11 cellular contexts compared by ENCODE assay signal in the genomic region with DNA sequence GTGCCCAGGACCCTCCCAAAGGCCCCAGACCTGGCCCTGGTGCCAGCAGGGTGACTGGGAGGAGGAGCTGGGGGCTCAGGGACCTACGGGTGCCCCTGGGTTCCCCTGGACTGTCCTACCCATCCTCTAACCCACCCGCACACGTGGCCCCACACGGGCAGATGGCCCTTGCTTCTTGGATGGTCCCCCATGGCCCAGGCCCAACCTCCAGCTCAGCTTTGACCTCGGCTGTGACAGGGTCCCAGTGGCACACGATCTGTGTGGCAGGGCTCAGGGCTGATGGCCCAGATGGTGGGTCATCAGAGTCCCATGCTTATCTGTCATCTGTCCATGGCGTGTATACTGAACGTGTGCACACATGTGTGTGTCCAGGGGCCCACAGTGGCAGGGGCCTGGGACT. TPM values are rescaled to one million over a fixed set of nuclear protein-coding genes. Genes with fewer than 3 reads are reported as not detected.
DNase-seq lines count a peak whose midpoint lies in the region; ATAC-seq, FAIRE-seq and TF ChIP-seq lines count a peak whose summit lies in the region.
"Had no signal": no experiment of that assay in that cellular context is flagged by ENCODE, and none has a peak within 500 bp of the region (broad histone marks: within the 10 kb centered on the region; RNA-seq: fewer than 3 reads in every experiment).

No MANE protein-coding gene starts in this region.

- peaks cover 42% of the 10 kb centered on the region for H3K27me3 Mint-ChIP-seq in activated CD4-positive, alpha-beta memory T cell treated with anti-CD3 and anti-CD28 coated beads, Interleukin-2, amount 10 ng/mL, durations not matched to agents 7 days and 5 days

- CTCF ChIA-PET in K562 (lab: Yijun Ruan, JAX; ENCODE audit: low intra/inter-chr PET ratio): no interaction called here
- CTCF ChIA-PET in activated CD4-positive, alpha-beta memory T cell treated with anti-CD3 and anti-CD28 coated beads, Interleukin-2, amount 10 ng/mL, durations not matched to agents 7 days and 5 days (lab: Charles Lee): no interaction called here

- H3K14ac ChIP-seq in neuronal stem cell (ENCODE audit: low read length): peak overlapping the region; percentile 17

- no peaks in the 10 kb centered on the region for H3K79me2 ChIP-seq in K562 (ENCODE audit: control insufficient read depth, insufficient read depth, low read length)

- WGBS in K562 (ENCODE audit: insufficient coverage, low coverage, missing lambda C conversion rate): 57% methylated on average over 8 of the region's 8 CpGs
- no CpG with 5 or more reads among the region's 8 CpGs for WGBS in neuronal stem cell (ENCODE audit: extremely low coverage in 2 of 2, insufficient read length in 2 of 2, insufficient replicate concordance in 1 of 2), 2 donors

- no peak for TF ChIP-seq EP300 in K562 (IDR thresholded peaks at IDR 0.05; ENCODE audit: low read length)

- H4K91ac ChIP-seq in neuronal stem cell (ENCODE audit: low read depth, low read length, poor library complexity): no peak overlapping the region

- no peak overlapping the region for H3K27ac Mint-ChIP-seq in activated CD4-positive, alpha-beta memory T cell treated with anti-CD3 and anti-CD28 coated beads, Interleukin-2, amount 10 ng/mL, durations not matched to agents 7 days and 5 days

- H3K36me3 Mint-ChIP-seq in activated CD4-positive, alpha-beta memory T cell treated with anti-CD3 and anti-CD28 coated beads, Interleukin-2, amount 10 ng/mL, durations not matched to agents 7 days and 5 days (ENCODE audit: low read depth): no peaks in the 10 kb centered on the region
- H3K36me3 Mint-ChIP-seq: CD4-positive, CD25-positive, alpha-beta regulatory T cell had no signal

- no peak overlapping the region for H2BK5ac ChIP-seq in neuronal stem cell (ENCODE audit: low read length)

- H2BK15ac ChIP-seq in neuronal stem cell (ENCODE audit: low read length): peak overlapping the region; percentile 67

- intact Hi-C loops in left ventricle myocardium superior (cut with micrococcal nuclease) (no loop called here), left cardiac atrium (cut with DNase I) (no loop called here), K562 (cut with micrococcal nuclease) (no loop called here)

- H4K8ac ChIP-seq in neuronal stem cell (ENCODE audit: low read depth, low read length): no peak overlapping the region

- FAIRE-seq in K562 (lab: Jason Lieb, UNC): no peak

- ATAC-seq in left ventricle myocardium superior: no peak
- no peak for ATAC-seq in left cardiac atrium
- no peak for ATAC-seq in K562

- H3K79me1 ChIP-seq in neuronal stem cell (ENCODE audit: low read depth, low read length): no peaks in the 10 kb centered on the region

- H3K23ac ChIP-seq in neuronal stem cell (ENCODE audit: low read depth, low read length, poor library complexity): peak overlapping the region; percentile 1

- H3K9me1 ChIP-seq in K562 (ENCODE audit: control insufficient read depth, insufficient read depth, low read length): no peaks in the 10 kb centered on the region

- no peak overlapping the region for H3K18ac ChIP-seq in neuronal stem cell (ENCODE audit: low read length)

- no peaks in the 10 kb centered on the region for H3K9me3 ChIP-seq in K562 (replicated peaks; ENCODE audit: control insufficient read depth, insufficient read depth, low read depth, low read length)
- H3K9me3 ChIP-seq in neuronal stem cell (replicated peaks in 1 of 2; ENCODE audit: control insufficient read depth in 2 of 2, insufficient read depth in 1 of 2, low read depth in 1 of 2, low read length in 2 of 2): peaks cover 0 to 8% of the 10 kb centered on the region in 2 donors

- in situ Hi-C loops in K562 (cut with MboI): no loop called here

- H2BK120ac ChIP-seq in neuronal stem cell (ENCODE audit: low read depth, low read length): no peak overlapping the region

- peaks cover 14 to 56% of the 10 kb centered on the region in 2 experiments; a peak in 4 of 5 replicates for H3K4me1 ChIP-seq in K562 (replicated peaks in 1 of 2; ENCODE audit: control insufficient read depth in 2 of 2, insufficient read depth in 2 of 2, low read length in 2 of 2)
- H3K4me1 ChIP-seq in neuronal stem cell (ENCODE audit: control insufficient read depth in 2 of 2, insufficient read depth in 1 of 2, low read depth in 1 of 2, low read length in 2 of 2): peaks cover 0 to 3% of the 10 kb centered on the region in 2 donors

- no peak overlapping the region for H3K27ac ChIP-seq in K562 (ENCODE audit: extremely low read depth, low read depth, low read length)
- no peak overlapping the region for H3K27ac ChIP-seq in neuronal stem cell (replicated peaks; ENCODE audit: low read length)
- H3K27ac ChIP-seq in substantia nigra (ENCODE audit: low read depth, low read length, poor library complexity, severe bottlenecking): no peak overlapping the region
- H3K27ac ChIP-seq: BLaER1 treated with 17β-estradiol and CSF1 and Interleukin-3, amounts not matched to agents 10 nM and 100 nM had no signal

- no peak for TF ChIP-seq CTCF in K562 (IDR thresholded peaks at IDR 0.05 in 2 of 3, conservative IDR thresholded peaks at IDR 0.05 in 1 of 3; ENCODE audit: insufficient read depth in 2 of 3, low read depth in 1 of 3, low read length in 3 of 3)

- H3K4me2 ChIP-seq in K562 (ENCODE audit: insufficient read depth, low read length) (no peak overlapping the region), neuronal stem cell (ENCODE audit: insufficient read depth, low read length, poor library complexity, severe bottlenecking) (no peak overlapping the region)
- H3K4me2 ChIP-seq: BLaER1 treated with 17β-estradiol and CSF1 and Interleukin-3, amounts not matched to agents 10 nM and 100 nM had no signal

- no peak overlapping the region for H3K4me3 ChIP-seq in K562
- no peak overlapping the region for H3K4me3 ChIP-seq in neuronal stem cell (ENCODE audit: low read length in 2 of 2)
- H3K4me3 ChIP-seq: BLaER1 treated with 17β-estradiol and CSF1 and Interleukin-3, amounts not matched to agents 10 nM and 100 nM had no signal

- no peaks in the 10 kb centered on the region for H4K20me1 ChIP-seq in K562 (replicated peaks; ENCODE audit: control insufficient read depth, insufficient read depth, low read length)

- POLR2A ChIA-PET in K562 (lab: Yijun Ruan, JAX): interaction anchor here (0.7 to 1.1 kb wide), 5 partner anchors 8 to 424 kb away, joined by 3 to 11 read pairs (median 4); no protein-coding TSS in a partner anchor
- POLR2A ChIA-PET in activated CD4-positive, alpha-beta memory T cell treated with anti-CD3 and anti-CD28 coated beads, Interleukin-2, amount 10 ng/mL, durations not matched to agents 7 days and 5 days (lab: Charles Lee): no interaction called here

- H3K4me1 Mint-ChIP-seq in activated CD4-positive, alpha-beta memory T cell treated with anti-CD3 and anti-CD28 coated beads, Interleukin-2, amount 10 ng/mL, durations not matched to agents 7 days and 5 days: peaks cover 19% of the 10 kb centered on the region

- no peak overlapping the region for H3K4me3 Mint-ChIP-seq in activated CD4-positive, alpha-beta memory T cell treated with anti-CD3 and anti-CD28 coated beads, Interleukin-2, amount 10 ng/mL, durations not matched to agents 7 days and 5 days

- no peak for TF ChIP-seq POLR2A in K562 (conservative IDR thresholded peaks at IDR 0.05)

- no peak for TF ChIP-seq RAD21 in K562 (CRISPR knock-in tag; conservative IDR thresholded peaks at IDR 0.05 in 1 of 2, IDR thresholded peaks at IDR 0.05 in 1 of 2)

- peak overlapping the region; percentile 37 for H3K4ac ChIP-seq in neuronal stem cell (ENCODE audit: low read length)

- H2AFZ ChIP-seq in K562 (ENCODE audit: low read depth, low read length): peak overlapping the region; percentile 41; the same call in 1 of the 2 replicates
- H2AFZ ChIP-seq in neuronal stem cell (ENCODE audit: low read length): no peak overlapping the region

- H3K27me3 ChIP-seq in K562 (ENCODE audit: control insufficient read depth in 2 of 2, insufficient read depth in 2 of 2, low read length in 2 of 2) (peaks cover 11 to 53% of the 10 kb centered on the region in 2 experiments; a peak in 4 of 5 replicates), neuronal stem cell (ENCODE audit: control insufficient read depth in 3 of 3, insufficient read depth in 3 of 3, low read depth in 1 of 3, low read length in 3 of 3) (peaks cover 18 to 74% (median 36%) of the 10 kb centered on the region in 3 experiments)

- H2AK5ac ChIP-seq in neuronal stem cell (ENCODE audit: low read depth, low read length): no peak overlapping the region

- no peaks in the 10 kb centered on the region for H3K9me3 Mint-ChIP-seq in activated CD4-positive, alpha-beta memory T cell treated with anti-CD3 and anti-CD28 coated beads, Interleukin-2, amount 10 ng/mL, durations not matched to agents 7 days and 5 days

- H2BK12ac ChIP-seq in neuronal stem cell (ENCODE audit: low read length): no peak overlapping the region

- BruUV-seq in K562 (replicated peaks; lab: Mats Ljungman, UMichigan): no TSS peak

- DNase-seq in left ventricle myocardium superior: peak; percentile 13
- DNase-seq in left cardiac atrium: no peak
- no peak for DNase-seq in K562 (ENCODE audit: extremely low read depth in 1 of 4, low spot score in 3 of 4)
- no peak for DNase-seq in neuronal stem cell (ENCODE audit: low spot score)
- DNase-seq in NCI-H1436 (lab: John Stamatoyannopoulos, UW): no peak
- no peak for DNase-seq in activated CD4-positive, alpha-beta memory T cell treated with anti-CD3 and anti-CD28 coated beads, Interleukin-2, amount 10 ng/mL, durations not matched to agents 7 days and 5 days
- DNase-seq in substantia nigra (lab: John Stamatoyannopoulos, UW): no peak
- DNase-seq: ACHN; CD4-positive, CD25-positive, alpha-beta regulatory T cell had no signal

- 0 out of 4 replicates have a peak overlapping the region, but pooled peaks of 1 of the 2 experiments have one; percentile 29 for H3K9ac ChIP-seq in K562 (ENCODE audit: insufficient read depth in 1 of 2, low read depth in 2 of 2, low read length in 2 of 2)
- H3K9ac ChIP-seq in neuronal stem cell (ENCODE audit: low read depth, low read length, poor library complexity): peak overlapping the region; percentile 12
- H3K9ac ChIP-seq: BLaER1 treated with 17β-estradiol and CSF1 and Interleukin-3, amounts not matched to agents 10 nM and 100 nM had no signal

- H3K36me3 ChIP-seq in K562 (ENCODE audit: control insufficient read depth, insufficient read depth, low read length) (no peaks in the 10 kb centered on the region), neuronal stem cell (replicated peaks in 1 of 2; ENCODE audit: control insufficient read depth in 2 of 2, insufficient read depth in 2 of 2, low read length in 2 of 2) (no peaks in the 10 kb centered on the region)
- H3K36me3 ChIP-seq: BLaER1 treated with 17β-estradiol and CSF1 and Interleukin-3, amounts not matched to agents 10 nM and 100 nM had no signal

RNA-seq across cellular contexts. Expression of a gene that starts 4.0 kb away (rescaled TPM):
- total RNA-seq in left ventricle myocardium superior (not detected), left cardiac atrium (not detected), K562 (2014; rRNA removed) (0.41 TPM in 1 of 2 replicates, not detected in the other), K562 (2014; rRNA removed; fragmentation: Illumina TruSeq; extraction: Trizol) (0.04 TPM in 1 of 2 replicates, not detected in the other), K562 (2015; rRNA removed; fragmentation: Illumina TruSeq; extraction: Trizol) (0.14 and 0.15 TPM in 2 replicates), K562 (2021) (0.38 and 0.40 TPM in 2 replicates)
- 0.25 TPM in 1 of 2 replicates, not detected in the other for total RNA-seq in K562 (2011; cell fraction: chromatin; rRNA removed; ENCODE audit: low replicate concordance)
- total RNA-seq in K562 (2011; cell fraction: nucleolus; rRNA removed): 0.17 TPM in 1 of 2 replicates, not detected in the other
- 0.15 TPM in 2 replicates for total RNA-seq in K562 (2011; cell fraction: nucleoplasm; rRNA removed)
- polyA plus RNA-seq in K562 (2011; rRNA removed) (0.07 and 0.12 TPM in 2 replicates), K562 (2014; fragmentation: Illumina TruSeq; extraction: Trizol) (0.22 and 0.25 TPM in 2 replicates), K562 (2014; fragmentation: Nextera tagmentation; extraction: Ambion mirVana) (not detected), K562 (2014; rRNA removed) (0.04 and 0.12 TPM in 2 replicates)
- 0.10 and 0.31 TPM in 2 replicates for polyA plus RNA-seq in K562 (2011; cell fraction: cytosol; rRNA removed)
- polyA plus RNA-seq in K562 (2011; cell fraction: nucleus; rRNA removed): 0.13 and 0.24 TPM in 2 replicates
- 0.51 and 0.61 TPM in 2 replicates for polyA plus RNA-seq in K562 (2012)
- polyA minus RNA-seq in K562 (2011; rRNA and poly(A)+ RNA removed): 0.06 and 0.07 TPM in 2 replicates
- polyA minus RNA-seq in K562 (2011; cell fraction: cytosol; rRNA and poly(A)+ RNA removed): not detected in 2 replicates
- 0.13 TPM in 1 of 2 replicates, not detected in the other for polyA minus RNA-seq in K562 (2011; cell fraction: nucleus; rRNA and poly(A)+ RNA removed)
- polyA plus RNA-seq in neuronal stem cell (2013, experiment 1 of 2): 0.28 TPM
- polyA plus RNA-seq in neuronal stem cell (2013, experiment 2 of 2): 0.21 TPM
- not detected for total RNA-seq in activated CD4-positive, alpha-beta memory T cell treated with anti-CD3 and anti-CD28 coated beads, Interleukin-2, amount 10 ng/mL, durations not matched to agents 7 days and 5 days
- total RNA-seq: H4 had no signal
